Comparison of ENCODE assay signal across 1 cellular context in genomic region chr19:33214621-33215020, GRCh38.
TF ChIP-seq lines count a peak whose summit lies in the region.

No MANE protein-coding gene starts in this region.

TF ChIP-seq in HepG2, 621 proteins besides CTCF, POLR2A, EP300 and RAD21 (continued from another document):
- TF ChIP-seq GTF3A (CRISPR knock-in tag; conservative IDR thresholded peaks at IDR 0.05) (no peak), MIXL1 (CRISPR knock-in tag; IDR thresholded peaks at IDR 0.05) (no peak), SMAD3 (CRISPR knock-in tag; IDR thresholded peaks at IDR 0.05) (no peak), SETDB1 (CRISPR knock-in tag; IDR thresholded peaks at IDR 0.05; ENCODE audit: borderline replicate concordance) (no peak), NFE2 (CRISPR knock-in tag; IDR thresholded peaks at IDR 0.05) (no peak), ZNF34 (CRISPR knock-in tag; IDR thresholded peaks at IDR 0.05; ENCODE audit: borderline replicate concordance) (no peak), ZNF768 (CRISPR knock-in tag; IDR thresholded peaks at IDR 0.05) (no peak), ZEB1 (IDR thresholded peaks at IDR 0.05; ENCODE audit: insufficient replicate concordance, low read depth) (no peak), RORA (CRISPR knock-in tag; IDR thresholded peaks at IDR 0.05) (no peak), ZNF749 (CRISPR knock-in tag; IDR thresholded peaks at IDR 0.05; ENCODE audit: borderline replicate concordance) (no peak), E2F5 (CRISPR knock-in tag; conservative IDR thresholded peaks at IDR 0.05) (no peak), PATZ1 (CRISPR knock-in tag; IDR thresholded peaks at IDR 0.05) (no peak), MED8 (CRISPR knock-in tag; IDR thresholded peaks at IDR 0.05; ENCODE audit: insufficient replicate concordance) (no peak), ZNF652 (CRISPR knock-in tag; IDR thresholded peaks at IDR 0.05; ENCODE audit: borderline replicate concordance, low read depth) (no peak), NR0B2 (CRISPR knock-in tag; IDR thresholded peaks at IDR 0.05) (no peak), ZNF598 (CRISPR knock-in tag; IDR thresholded peaks at IDR 0.05; ENCODE audit: borderline replicate concordance) (no peak), REPIN1 (CRISPR knock-in tag; IDR thresholded peaks at IDR 0.05; ENCODE audit: borderline replicate concordance, low read depth) (no peak), STAG1 (CRISPR knock-in tag; IDR thresholded peaks at IDR 0.05) (peak; percentile 63), NFE2L2 (IDR thresholded peaks at IDR 0.05; ENCODE audit: low read length) (no peak), LRRFIP1 (CRISPR knock-in tag; conservative IDR thresholded peaks at IDR 0.05) (no peak)
